1 cellular context compared by ENCODE assay signal in genomic region chr10:44310762-44311562, GRCh38.
TF ChIP-seq lines count a peak whose summit lies in the region.

No MANE protein-coding gene starts in this region.

TF ChIP-seq in HEK293, 187 proteins besides CTCF, POLR2A, EP300 and RAD21 (continued from another document):
- TF ChIP-seq ZNF2 (tag by site-specific recombination; IDR thresholded peaks at IDR 0.05) (peak; percentile 82), ZBTB20 (tag by site-specific recombination; IDR thresholded peaks at IDR 0.05) (no peak), ZNF600 (tag by site-specific recombination; IDR thresholded peaks at IDR 0.05) (peak; percentile 90), KLF17 (tag by site-specific recombination; IDR thresholded peaks at IDR 0.05) (peak; percentile 54; the same call in 1 of the 2 replicates), ZBTB8A (tag by site-specific recombination; IDR thresholded peaks at IDR 0.05) (peak; percentile 88), PBX3 (CRISPR knock-in tag; IDR thresholded peaks at IDR 0.05) (peak; percentile 90), ZFHX2 (tag by site-specific recombination; conservative IDR thresholded peaks at IDR 0.05) (peak; percentile 86), ZEB2 (tag by site-specific recombination; IDR thresholded peaks at IDR 0.05) (peak; percentile 42; the same call in 1 of the 2 replicates), EGR2 (tag by site-specific recombination; IDR thresholded peaks at IDR 0.05; ENCODE audit: low read depth) (peak; percentile 67), ZBTB6 (tag by site-specific recombination; IDR thresholded peaks at IDR 0.05) (no peak), ZNF184 (tag by site-specific recombination; IDR thresholded peaks at IDR 0.05) (no peak), OSR2 (tag by site-specific recombination; IDR thresholded peaks at IDR 0.05) (0 out of 2 replicates have a peak, but pooled peaks have one; percentile 11), ZNF629 (tag by site-specific recombination; IDR thresholded peaks at IDR 0.05) (peak; percentile 55), PRDM10 (tag by site-specific recombination; IDR thresholded peaks at IDR 0.05) (peak; percentile 80), ZNF10 (tag by site-specific recombination; IDR thresholded peaks at IDR 0.05) (0 out of 2 replicates have a peak, but pooled peaks have one; percentile 21), ZBTB26 (tag by site-specific recombination; optimal IDR thresholded peaks at IDR 0.05) (peak; percentile 84), ZNF221 (tag by site-specific recombination; IDR thresholded peaks at IDR 0.05; ENCODE audit: borderline replicate concordance) (no peak), ZNF610 (tag by site-specific recombination; IDR thresholded peaks at IDR 0.05; ENCODE audit: borderline replicate concordance) (peak; percentile 67; the same call in 1 of the 2 replicates), REST (tag by site-specific recombination; IDR thresholded peaks at IDR 0.05) (peak; percentile 49), ZNF391 (tag by site-specific recombination; IDR thresholded peaks at IDR 0.05; ENCODE audit: borderline replicate concordance, low read depth) (peak; percentile 45; the same call in 1 of the 2 replicates), MYNN (tag by site-specific recombination; IDR thresholded peaks at IDR 0.05; ENCODE audit: borderline replicate concordance) (no peak), SP3 (tag by site-specific recombination; IDR thresholded peaks at IDR 0.05) (no peak), SP7 (tag by site-specific recombination; IDR thresholded peaks at IDR 0.05) (peak; percentile 47), ZFP69B (tag by site-specific recombination; IDR thresholded peaks at IDR 0.05) (peak; percentile 51; the same call in 1 of the 2 replicates), ZNF214 (tag by site-specific recombination; IDR thresholded peaks at IDR 0.05; ENCODE audit: borderline replicate concordance) (no peak), KLF8 (tag by site-specific recombination; IDR thresholded peaks at IDR 0.05) (no peak), ZNF24 (tag by site-specific recombination; IDR thresholded peaks at IDR 0.05) (peak; percentile 66; the same call in 1 of the 2 replicates), ZNF19 (tag by site-specific recombination; IDR thresholded peaks at IDR 0.05; ENCODE audit: low read depth) (no peak), ZNF280C (tag by site-specific recombination; IDR thresholded peaks at IDR 0.05) (no peak), YY1 (tag by site-specific recombination; IDR thresholded peaks at IDR 0.05) (peak; percentile 60), ZNF692 (tag by site-specific recombination; IDR thresholded peaks at IDR 0.05) (peak; percentile 70), KLF1 (tag by site-specific recombination; IDR thresholded peaks at IDR 0.05) (peak; percentile 36; the same call in 1 of the 2 replicates), ZNF280D (tag by site-specific recombination; IDR thresholded peaks at IDR 0.05) (no peak), HOXC10 (CRISPR knock-in tag; IDR thresholded peaks at IDR 0.05) (no peak), ZNF660 (tag by site-specific recombination; IDR thresholded peaks at IDR 0.05) (peak; percentile 72; the same call in 1 of the 2 replicates), ZNF324 (tag by site-specific recombination; IDR thresholded peaks at IDR 0.05) (no peak), ZNF223 (tag by site-specific recombination; IDR thresholded peaks at IDR 0.05) (peak; percentile 99), ZNF16 (tag by site-specific recombination; IDR thresholded peaks at IDR 0.05; ENCODE audit: low read depth) (no peak)
